7 cellular contexts compared by ENCODE assay signal in genomic region chr19:37906868-37907734, GRCh38. TPM values are rescaled to one million over a fixed set of nuclear protein-coding genes. Genes with fewer than 3 reads are reported as not detected.
DNase-seq lines count a peak whose midpoint lies in the region; ATAC-seq and TF ChIP-seq lines count a peak whose summit lies in the region.

Gene SIPA1L3 (plus strand): TSS chr19:37907208. CDS start chr19:38081566, 174,358 bp downstream.

- no peaks in the 10 kb centered on the region for H3K27me3 ChIP-seq in hepatocyte

- H3K4me3 ChIP-seq in hepatocyte = peak within 1 kb of the TSS; percentile 76

- H3K27ac ChIP-seq in hepatocyte = peak within 1 kb of the TSS; percentile 90

- no peaks in the 10 kb centered on the region for H4K20me1 ChIP-seq in hepatocyte (ENCODE audit: insufficient read depth, poor library complexity, severe bottlenecking)

- H3K79me2 ChIP-seq in hepatocyte = peaks cover 46% of the 10 kb centered on the region

- H3K4me1 ChIP-seq in hepatocyte (ENCODE audit: insufficient read depth) = no peaks in the 10 kb centered on the region

- under 1% methylated on average over 81 of the region's 96 CpGs for WGBS in hepatocyte (ENCODE audit: low lambda C conversion rate, missing lambda C conversion rate)

- TF ChIP-seq CTCF in hepatocyte (IDR thresholded peaks at IDR 0.05; ENCODE audit: poor library complexity) = no peak

- no peaks in the 10 kb centered on the region for H3K9me2 ChIP-seq in hepatocyte (replicated peaks; ENCODE audit: insufficient read depth)

- no peaks in the 10 kb centered on the region for H3K36me3 ChIP-seq in hepatocyte (replicated peaks; ENCODE audit: insufficient read depth, low read depth)

- ATAC-seq in GM18505 (IDR thresholded peaks at IDR 0.05; ENCODE audit: unreplicated experiment) (peak; percentile 76), HG02973 (IDR thresholded peaks at IDR 0.05; ENCODE audit: unreplicated experiment) (peak; percentile 77)

- peak within 1 kb of the TSS; percentile 93 for H3K4me2 ChIP-seq in hepatocyte

- H3K9me3 ChIP-seq in hepatocyte (ENCODE audit: low read depth) = no peaks in the 10 kb centered on the region

- peak within 1 kb of the TSS; percentile 93 for H2AFZ ChIP-seq in hepatocyte

- TF ChIP-seq POLR2A in GM18505 (IDR thresholded peaks at IDR 0.05; ENCODE audit: borderline replicate concordance, extremely low read depth, insufficient read depth, insufficient read length) = peak; percentile 74

- DNase-seq in NCI-H2029 (lab: John Stamatoyannopoulos, UW) (peak; percentile 96), T-helper 22 cell (ENCODE audit: low read depth) (peak; percentile 86), astrocyte of the hippocampus (ENCODE audit: low read depth, low spot score) (peak; percentile 99), hepatocyte (ENCODE audit: low spot score) (peak; percentile 98), retina (peak; percentile 99)

RNA-seq across cellular contexts. Expression of gene SIPA1L3, which starts in this region (rescaled TPM):
- total RNA-seq in hepatocyte = 14.2 and 23.3 TPM in 2 replicates
- 13.7 and 15.6 TPM in 2 replicates for polyA plus RNA-seq in hepatocyte

Comparison
In these comparisons a context has a peak if more than half of its experiments do, and no peak if none do; other contexts are left out.
1. Peak in every context shown above with its lines: DNase-seq, ATAC-seq, H3K4me3 ChIP-seq and H3K27ac ChIP-seq.